ENCODE assay signal across 18 cellular contexts in genomic region chr18:37946324-37946723, GRCh38.
"Had no signal": no experiment of that assay in that cellular context is flagged by ENCODE, and none has a peak within 500 bp of the region (broad histone marks: within the 10 kb centered on the region; RNA-seq: fewer than 3 reads in every experiment).

No MANE protein-coding gene starts in this region.

- H3K4me1 Mint-ChIP-seq: naive thymus-derived CD4-positive, alpha-beta T cell; stimulated activated naive B cell treated with anti-CD40 and anti-IgM and Interleukin-4, amounts not matched to agents 10 μg/mL and 1 μg/mL and 100 μg/mL, for 72 hours; stimulated activated naive CD8-positive, alpha-beta T cell treated with anti-CD3 and anti-CD28 coated beads, Interleukin-15, amount 100 ng/mL, for 72 hours had no signal

- H3K4me3 ChIP-seq: esophagus muscularis mucosa, gastrocnemius medialis, heart right ventricle, thoracic aorta, transverse colon had no signal

- H3K27ac ChIP-seq: epithelial cell of prostate, esophagus muscularis mucosa, gastrocnemius medialis, heart right ventricle, neutrophil, thoracic aorta, transverse colon had no signal

- H3K36me3 Mint-ChIP-seq: naive thymus-derived CD4-positive, alpha-beta T cell; stimulated activated naive B cell treated with anti-CD40 and anti-IgM and Interleukin-4, amounts not matched to agents 10 μg/mL and 1 μg/mL and 100 μg/mL, for 72 hours had no signal

- H3K4me3 Mint-ChIP-seq: naive thymus-derived CD4-positive, alpha-beta T cell; nephron progenitor cell; stimulated activated naive B cell treated with anti-CD40 and anti-IgM and Interleukin-4, amounts not matched to agents 10 μg/mL and 1 μg/mL and 100 μg/mL, for 72 hours; stimulated activated naive CD8-positive, alpha-beta T cell treated with anti-CD3 and anti-CD28 coated beads, Interleukin-15, amount 100 ng/mL, for 72 hours had no signal

- H3K27ac Mint-ChIP-seq: naive thymus-derived CD4-positive, alpha-beta T cell; stimulated activated naive B cell treated with anti-CD40 and anti-IgM and Interleukin-4, amounts not matched to agents 10 μg/mL and 1 μg/mL and 100 μg/mL, for 72 hours; stimulated activated naive CD8-positive, alpha-beta T cell treated with anti-CD3 and anti-CD28 coated beads, Interleukin-15, amount 100 ng/mL, for 72 hours had no signal

- H3K36me3 ChIP-seq: esophagus muscularis mucosa, gastrocnemius medialis, heart right ventricle, neutrophil, thoracic aorta, transverse colon had no signal

- DNase-seq: effector memory CD4-positive, alpha-beta T cell; gastrocnemius medialis; heart right ventricle; hypothalamus; kidney glomerular epithelial cell; mammary epithelial cell; naive thymus-derived CD4-positive, alpha-beta T cell; nephron progenitor cell; posterior cingulate gyrus; stimulated activated CD4-positive, alpha-beta T cell treated with anti-CD3 and anti-CD28 coated beads, Interleukin-2, amount 100 ng/mL, for 24 hours; stimulated activated CD4-positive, alpha-beta T cell treated with anti-CD3 and anti-CD28 coated beads, Interleukin-4, amount 100 ng/mL, for 4 hours; stimulated activated naive B cell treated with anti-CD40 and anti-IgM and Interleukin-4, amounts not matched to agents 10 μg/mL and 1 μg/mL and 100 μg/mL, for 72 hours; stimulated activated naive CD8-positive, alpha-beta T cell treated with anti-CD3 and anti-CD28 coated beads, Interleukin-15, amount 100 ng/mL, for 72 hours; transverse colon had no signal

- H3K9me3 ChIP-seq: esophagus muscularis mucosa, gastrocnemius medialis, neutrophil, thoracic aorta had no signal

- H3K27me3 Mint-ChIP-seq: naive thymus-derived CD4-positive, alpha-beta T cell; stimulated activated naive B cell treated with anti-CD40 and anti-IgM and Interleukin-4, amounts not matched to agents 10 μg/mL and 1 μg/mL and 100 μg/mL, for 72 hours; stimulated activated naive CD8-positive, alpha-beta T cell treated with anti-CD3 and anti-CD28 coated beads, Interleukin-15, amount 100 ng/mL, for 72 hours had no signal

- H3K27me3 ChIP-seq: esophagus muscularis mucosa, gastrocnemius medialis, heart right ventricle, neutrophil, transverse colon had no signal
